Comparison of ENCODE assay signal across 18 cellular contexts in genomic region chr6:42864602-42865001, GRCh38. TPM values are rescaled to one million over a fixed set of nuclear protein-coding genes. Genes with fewer than 3 reads are reported as not detected.
DNase-seq lines count a peak whose midpoint lies in the region; ATAC-seq lines count a peak whose summit lies in the region.
"Had no signal": no experiment of that assay in that cellular context is flagged by ENCODE, and none has a peak within 500 bp of the region (broad histone marks: within the 10 kb centered on the region; RNA-seq: fewer than 3 reads in every experiment).

No MANE protein-coding gene starts in this region.

- peak overlapping the region; percentile 11 for H3K27ac Mint-ChIP-seq in activated T-cell treated with anti-CD3 and anti-CD28 coated beads, Interleukin-2, amount 50 U/mL, for 72 hours
- H3K27ac Mint-ChIP-seq in activated T-helper 17 cell treated with anti-CD3 and anti-CD28 coated beads, Interleukin-2, amount 50 U/mL, for 72 hours, result peak overlapping the region; percentile 46
- peak overlapping the region; percentile 44 for H3K27ac Mint-ChIP-seq in stimulated activated naive B cell treated with anti-CD40 and anti-IgM and Interleukin-4, amounts not matched to agents 10 μg/mL and 1 μg/mL and 100 μg/mL, for 72 hours

- peaks cover 5% of the 10 kb centered on the region for H3K4me1 Mint-ChIP-seq in activated T-cell treated with anti-CD3 and anti-CD28 coated beads, Interleukin-2, amount 50 U/mL, for 72 hours (ENCODE audit: low read depth)
- H3K4me1 Mint-ChIP-seq in activated T-helper 17 cell treated with anti-CD3 and anti-CD28 coated beads, Interleukin-2, amount 50 U/mL, for 72 hours, result no peaks in the 10 kb centered on the region
- no peaks in the 10 kb centered on the region for H3K4me1 Mint-ChIP-seq in stimulated activated naive B cell treated with anti-CD40 and anti-IgM and Interleukin-4, amounts not matched to agents 10 μg/mL and 1 μg/mL and 100 μg/mL, for 72 hours

- no peaks in the 10 kb centered on the region for H3K9me3 Mint-ChIP-seq in activated T-cell treated with anti-CD3 and anti-CD28 coated beads, Interleukin-2, amount 50 U/mL, for 72 hours
- H3K9me3 Mint-ChIP-seq in activated T-helper 17 cell treated with anti-CD3 and anti-CD28 coated beads, Interleukin-2, amount 50 U/mL, for 72 hours, result no peaks in the 10 kb centered on the region
- no peaks in the 10 kb centered on the region for H3K9me3 Mint-ChIP-seq in stimulated activated naive B cell treated with anti-CD40 and anti-IgM and Interleukin-4, amounts not matched to agents 10 μg/mL and 1 μg/mL and 100 μg/mL, for 72 hours

- H3K36me3 Mint-ChIP-seq in activated T-cell treated with anti-CD3 and anti-CD28 coated beads, Interleukin-2, amount 50 U/mL, for 72 hours (ENCODE audit: insufficient read depth in 2 of 2), result peaks cover 3 to 4% of the 10 kb centered on the region in 2 donors
- peaks cover 83% of the 10 kb centered on the region for H3K36me3 Mint-ChIP-seq in activated T-helper 17 cell treated with anti-CD3 and anti-CD28 coated beads, Interleukin-2, amount 50 U/mL, for 72 hours (ENCODE audit: low read depth)
- peaks cover 24 to 46% of the 10 kb centered on the region in 2 donors for H3K36me3 Mint-ChIP-seq in stimulated activated naive B cell treated with anti-CD40 and anti-IgM and Interleukin-4, amounts not matched to agents 10 μg/mL and 1 μg/mL and 100 μg/mL, for 72 hours

- H3K27me3 Mint-ChIP-seq in activated T-cell treated with anti-CD3 and anti-CD28 coated beads, Interleukin-2, amount 50 U/mL, for 72 hours (ENCODE audit: low read depth), result no peaks in the 10 kb centered on the region
- no peaks in the 10 kb centered on the region for H3K27me3 Mint-ChIP-seq in activated T-helper 17 cell treated with anti-CD3 and anti-CD28 coated beads, Interleukin-2, amount 50 U/mL, for 72 hours
- no peaks in the 10 kb centered on the region for H3K27me3 Mint-ChIP-seq in stimulated activated naive B cell treated with anti-CD40 and anti-IgM and Interleukin-4, amounts not matched to agents 10 μg/mL and 1 μg/mL and 100 μg/mL, for 72 hours

- H3K4me3 Mint-ChIP-seq in activated T-cell treated with anti-CD3 and anti-CD28 coated beads, Interleukin-2, amount 50 U/mL, for 72 hours, result no peak overlapping the region
- no peak overlapping the region for H3K4me3 Mint-ChIP-seq in activated T-helper 17 cell treated with anti-CD3 and anti-CD28 coated beads, Interleukin-2, amount 50 U/mL, for 72 hours
- H3K4me3 Mint-ChIP-seq in stimulated activated naive B cell treated with anti-CD40 and anti-IgM and Interleukin-4, amounts not matched to agents 10 μg/mL and 1 μg/mL and 100 μg/mL, for 72 hours, result no peak overlapping the region

- no peak for DNase-seq in activated T-cell treated with anti-CD3 and anti-CD28 coated beads, Interleukin-2, amount 50 U/mL, for 72 hours
- DNase-seq in activated T-cell treated with anti-CD3 and anti-CD28 coated beads, Interleukin-2, amount 50 U/mL, for 48 hours, result no peak
- DNase-seq in fibroblast of peridontal ligament (ENCODE audit: extremely low read depth) (peak; percentile 41), NCI-H1105 (lab: John Stamatoyannopoulos, UW) (no peak), kidney glomerular epithelial cell (lab: John Stamatoyannopoulos, UW) (no peak), NAMALWA (ENCODE audit: low spot score) (no peak)
- no peak for DNase-seq in stimulated activated naive B cell treated with anti-CD40 and anti-IgM and Interleukin-4, amounts not matched to agents 10 μg/mL and 1 μg/mL and 100 μg/mL, for 72 hours
- DNase-seq: activated CD4-positive, alpha-beta T cell treated with anti-CD3 and anti-CD28 coated beads for 48 hours; activated gamma-delta T cell treated with Interleukin-2 at 50 U/mL for 16 hours; GDM1; GOT3; mesendoderm; upper lobe of right lung had no signal

- no peak for ATAC-seq in activated T-cell treated with anti-CD3 and anti-CD28 coated beads, Interleukin-2, amount 50 U/mL, for 72 hours (replicated peaks in 1 of 2)
- no peak for ATAC-seq in activated T-helper 17 cell treated with anti-CD3 and anti-CD28 coated beads, Interleukin-2, amount 50 U/mL, for 72 hours (replicated peaks)
- no peak for ATAC-seq in stimulated activated naive B cell treated with anti-CD40 and anti-IgM and Interleukin-4, amounts not matched to agents 10 μg/mL and 1 μg/mL and 100 μg/mL, for 72 hours (replicated peaks)
- ATAC-seq: upper lobe of right lung had no signal

RNA-seq across cellular contexts. Expression of gene RPL7L1, which starts 14.8 kb away (rescaled TPM):
- 100 to 1,000 TPM; 116 to 117 TPM for total RNA-seq in activated T-cell treated with anti-CD3 and anti-CD28 coated beads, Interleukin-2, amount 50 U/mL, for 72 hours
- total RNA-seq in activated T-helper 17 cell treated with anti-CD3 and anti-CD28 coated beads, Interleukin-2, amount 50 U/mL, for 72 hours, result 100 to 1,000 TPM; 116 to 150 TPM

RNA-seq across cellular contexts. Expression of gene PTCRA, which starts 51.3 kb away (rescaled TPM):
- not detected for total RNA-seq in activated T-cell treated with anti-CD3 and anti-CD28 coated beads, Interleukin-2, amount 50 U/mL, for 72 hours
- not detected for total RNA-seq in activated T-helper 17 cell treated with anti-CD3 and anti-CD28 coated beads, Interleukin-2, amount 50 U/mL, for 72 hours
- total RNA-seq: A673; astrocyte; fibroblast of villous mesenchyme; T-helper 2 cell treated with Interferon-gamma antibody and Interleukin-4, amounts not matched to agents 100 ng/mL and 5 ng/mL, for 36 hours had no signal
